8 cellular contexts compared by ENCODE assay signal in the genomic region with DNA sequence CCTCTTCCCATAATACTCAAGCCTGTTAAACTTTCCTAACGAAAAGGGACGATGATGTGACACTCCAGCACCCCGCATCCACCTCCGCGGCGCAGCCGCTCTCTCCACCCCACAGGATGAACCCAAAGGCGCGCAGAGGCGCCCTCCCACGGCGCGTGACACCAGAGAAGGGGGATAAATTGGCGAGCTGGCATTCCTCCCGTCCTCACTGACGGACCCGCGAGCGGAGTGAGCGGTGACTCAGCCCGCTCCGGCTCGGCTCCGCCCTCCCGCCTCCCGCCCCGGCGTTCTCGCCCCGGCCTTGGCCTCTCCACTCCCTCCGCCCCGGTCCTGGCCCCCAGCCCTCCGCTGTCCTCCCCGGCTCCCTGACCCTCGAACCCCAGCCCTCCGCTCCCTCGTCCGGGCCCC. TPM values are rescaled to one million over a fixed set of nuclear protein-coding genes. Genes with fewer than 3 reads are reported as not detected.
DNase-seq lines count a peak whose midpoint lies in the region; ATAC-seq and TF ChIP-seq lines count a peak whose summit lies in the region.

No MANE protein-coding gene starts in this region.

- peaks cover 32% of the 10 kb centered on the region for H3K4me1 ChIP-seq in KMS-11 (ENCODE audit: low read depth, poor library complexity, severe bottlenecking)
- no peaks in the 10 kb centered on the region for H3K4me1 ChIP-seq in parathyroid adenoma
- H3K4me1 ChIP-seq in tibial nerve: peaks cover 0 to 36% (median 9%) of the 10 kb centered on the region in 4 donors

- H3K9me3 ChIP-seq in parathyroid adenoma (ENCODE audit: control insufficient read depth, low read length) (no peaks in the 10 kb centered on the region), tibial nerve (no peaks in the 10 kb centered on the region)

- H3K9ac ChIP-seq in KMS-11 (peak overlapping the region; percentile 95), parathyroid adenoma (peak overlapping the region; percentile 84)

- H3K27me3 Mint-ChIP-seq in activated naive CD8-positive, alpha-beta T cell treated with anti-CD3 and anti-CD28 coated beads for 36 hours: no peaks in the 10 kb centered on the region

- peak in 1 of 2 donors; percentile 40 for TF ChIP-seq EP300 in tibial nerve (IDR thresholded peaks at IDR 0.05)

- H3K36me3 ChIP-seq in KMS-11 (ENCODE audit: insufficient read depth) (no peaks in the 10 kb centered on the region), parathyroid adenoma (ENCODE audit: control insufficient read depth, insufficient read depth, low read length) (no peaks in the 10 kb centered on the region), tibial nerve (no peaks in the 10 kb centered on the region)

- no peaks in the 10 kb centered on the region for H4K20me1 ChIP-seq in KMS-11 (ENCODE audit: insufficient read depth)

- TF ChIP-seq POLR2A in tibial nerve (IDR thresholded peaks at IDR 0.05): no peak

- H3K27me3 ChIP-seq in KMS-11 (ENCODE audit: insufficient read depth, low read depth): no peaks in the 10 kb centered on the region
- no peaks in the 10 kb centered on the region for H3K27me3 ChIP-seq in parathyroid adenoma (ENCODE audit: control insufficient read depth, insufficient read depth, low read length)
- no peaks in the 10 kb centered on the region for H3K27me3 ChIP-seq in tibial nerve

- in situ Hi-C loops in SK-MEL-5 (cut with HindIII; ENCODE audit: low pct_unique_long_range_greater_than_20kb, low sequenced_read_pairs): no loop called here

- H3K9me3 Mint-ChIP-seq in activated naive CD8-positive, alpha-beta T cell treated with anti-CD3 and anti-CD28 coated beads for 36 hours: no peaks in the 10 kb centered on the region

- ATAC-seq in GM21723 (IDR thresholded peaks at IDR 0.05; ENCODE audit: unreplicated experiment) (peak; percentile 47), Right ventricle myocardium superior (ENCODE audit: poor library complexity) (peak; percentile 91)

- H3K27ac ChIP-seq in KMS-11 (peak overlapping the region; percentile 95), parathyroid adenoma (peak overlapping the region; percentile 81), tibial nerve (peak overlapping the region; percentile 89 to 99 (median 94))

- H3K4me3 ChIP-seq in KMS-11 (IDR thresholded peaks at IDR 0.05; ENCODE audit: insufficient read depth, low read depth, low read length) (no peak overlapping the region), parathyroid adenoma (ENCODE audit: low read depth, low read length) (peak overlapping the region; percentile 79), tibial nerve (peak overlapping the region; percentile 95 to 99 (median 98))

- H3K4me1 Mint-ChIP-seq in activated naive CD8-positive, alpha-beta T cell treated with anti-CD3 and anti-CD28 coated beads for 36 hours: peaks cover 39% of the 10 kb centered on the region

- H3K4me3 Mint-ChIP-seq in activated naive CD8-positive, alpha-beta T cell treated with anti-CD3 and anti-CD28 coated beads for 36 hours: peak overlapping the region; percentile 97

- intact Hi-C loops in Right ventricle myocardium superior (cut with DNase I): no loop called here

- WGBS in tibial nerve, 2 donors: 1 to 2% methylated on average over 19 to 33 of the region's 38 CpGs

- H3K27ac Mint-ChIP-seq in activated naive CD8-positive, alpha-beta T cell treated with anti-CD3 and anti-CD28 coated beads for 36 hours: peak overlapping the region; percentile 95

- H3K79me2 ChIP-seq in KMS-11 (ENCODE audit: insufficient read depth, low read depth) (peaks cover 50% of the 10 kb centered on the region), parathyroid adenoma (peaks cover 3% of the 10 kb centered on the region)

- TF ChIP-seq CTCF in KMS-11 (conservative IDR thresholded peaks at IDR 0.05; ENCODE audit: low read depth, low read length) (no peak), parathyroid adenoma (IDR thresholded peaks at IDR 0.05) (no peak), tibial nerve (IDR thresholded peaks at IDR 0.05) (no peak)

- H3K36me3 Mint-ChIP-seq in activated naive CD8-positive, alpha-beta T cell treated with anti-CD3 and anti-CD28 coated beads for 36 hours: peaks cover 21% of the 10 kb centered on the region

- peak overlapping the region; percentile 84 for H3K4me2 ChIP-seq in KMS-11
- peak overlapping the region; percentile 81 for H3K4me2 ChIP-seq in parathyroid adenoma (ENCODE audit: low read length)

- peak; percentile 87 for DNase-seq in GDM1 (lab: John Stamatoyannopoulos, UW)
- peak; percentile 77 for DNase-seq in SK-MEL-5 (ENCODE audit: low read depth, low spot score)
- DNase-seq in activated naive CD8-positive, alpha-beta T cell treated with anti-CD3 and anti-CD28 coated beads for 36 hours: peak; percentile 79
- peak; percentile 91 for DNase-seq in Right ventricle myocardium superior
- peak; percentile 53 to 62 for DNase-seq in tibial nerve (ENCODE audit: low spot score in 2 of 2)

- H2AFZ ChIP-seq in KMS-11 (ENCODE audit: low read depth) (peak overlapping the region; percentile 81), parathyroid adenoma (peak overlapping the region; percentile 97)

RNA-seq across cellular contexts. Expression of a gene that starts 0.6 kb away (rescaled TPM):
- total RNA-seq in SK-MEL-5 (2014; rRNA removed; shearing (Covaris generic)): 16.8 and 17.1 TPM in 2 replicates
- polyA plus RNA-seq in SK-MEL-5 (2015; cell fraction: cytosol; rRNA removed): 25.1 and 32.4 TPM in 2 replicates
- 36.5 and 44.3 TPM in 2 replicates for polyA plus RNA-seq in SK-MEL-5 (2015; cell fraction: nucleus; rRNA removed)
- total RNA-seq in activated naive CD8-positive, alpha-beta T cell treated with anti-CD3 and anti-CD28 coated beads for 36 hours: 10 to 100 TPM; 41.5 to 43.2 TPM
- 14.1 TPM for total RNA-seq in Right ventricle myocardium superior
- total RNA-seq in tibial nerve: 10 to 100 TPM; 21.9 to 56.3 (median 29.3) TPM
